ENCODE assay signal across 8 cellular contexts in genomic region chr1:31065310-31066217, GRCh38. TPM values are rescaled to one million over a fixed set of nuclear protein-coding genes. Genes with fewer than 3 reads are reported as not detected.
DNase-seq lines count a peak whose midpoint lies in the region; ATAC-seq, FAIRE-seq and TF ChIP-seq lines count a peak whose summit lies in the region.

Gene PUM1, minus strand, starts transcription at chr1:31065717. Its CDS starts 6,151 bp downstream, at chr1:31059566.

- H3K4me3 ChIP-seq in BE2C (ENCODE audit: low read depth, low read length) (peak within 1 kb of the TSS; percentile 91), colonic mucosa (peak within 1 kb of the TSS; percentile 44)

- H3K27me3 ChIP-seq in BE2C (no peaks in the 10 kb centered on the region), colonic mucosa (no peaks in the 10 kb centered on the region)

- H3K9ac ChIP-seq in colonic mucosa (ENCODE audit: low read depth in 2 of 2, low read length in 2 of 2): peak within 1 kb of the TSS; percentile 92 to 98

- peak within 1 kb of the TSS; percentile 82 for H3K27ac ChIP-seq in colonic mucosa

- H3K9me3 ChIP-seq in BE2C (no peaks in the 10 kb centered on the region), colonic mucosa (no peaks in the 10 kb centered on the region)

- DNase-seq in BE2C: peak; percentile 97
- peak; percentile 93 for DNase-seq in GM19239 (ENCODE audit: insufficient read length, low spot score)
- DNase-seq in NCI-H524 treated with DMSO at 0.1 percent for 48 hours (lab: John Stamatoyannopoulos, UW): peak; percentile 85
- DNase-seq in activated CD4-positive, alpha-beta T cell treated with anti-CD3 and anti-CD28 coated beads for 48 hours: peak; percentile 99
- DNase-seq in colonic mucosa: peak; percentile 99
- DNase-seq in left colon: peak; percentile 99
- peak; percentile 99 for DNase-seq in stimulated activated CD4-positive, alpha-beta T cell treated with anti-CD3 and anti-CD28 coated beads, Interleukin-1b, Interleukin-23, amount 100 ng/mL, for 48 hours

- TF ChIP-seq CTCF in BE2C (IDR thresholded peaks at IDR 0.05; ENCODE audit: low read depth, low read length): no peak
- TF ChIP-seq CTCF in colonic mucosa (IDR thresholded peaks at IDR 0.05): no peak

- H3K36me3 ChIP-seq in BE2C: no peaks in the 10 kb centered on the region
- no peaks in the 10 kb centered on the region for H3K36me3 ChIP-seq in colonic mucosa

- H3K4me1 ChIP-seq in BE2C (no peaks in the 10 kb centered on the region), colonic mucosa (peaks cover 11% of the 10 kb centered on the region)

- FAIRE-seq in GM19239 (lab: Jason Lieb, UNC): peak; percentile 99

- intact Hi-C loops in colonic mucosa (cut with DNase I) (no loop called here), left colon (cut with DNase I, micrococcal nuclease) (no loop called here)

- ATAC-seq in HG03457 (IDR thresholded peaks at IDR 0.05; ENCODE audit: unreplicated experiment) (peak; percentile 80), left colon (peak; percentile 95)

RNA-seq across cellular contexts. Expression of gene PUM1, which starts in this region (rescaled TPM):
- 40.0 TPM for polyA plus RNA-seq in BE2C (2012; ENCODE audit: insufficient read depth, insufficient read length, low read depth)
- total RNA-seq in colonic mucosa (100 to 1,000 TPM; 119 to 124 TPM), left colon (100 to 1,000 TPM; 111 to 118 TPM)

Comparison
In these comparisons a context has a peak if more than half of its experiments do, and no peak if none do; other contexts are left out.
1. Peak in every context shown above with its lines: DNase-seq, ATAC-seq, H3K4me3 ChIP-seq and H3K27ac ChIP-seq.